In the genomic region with DNA sequence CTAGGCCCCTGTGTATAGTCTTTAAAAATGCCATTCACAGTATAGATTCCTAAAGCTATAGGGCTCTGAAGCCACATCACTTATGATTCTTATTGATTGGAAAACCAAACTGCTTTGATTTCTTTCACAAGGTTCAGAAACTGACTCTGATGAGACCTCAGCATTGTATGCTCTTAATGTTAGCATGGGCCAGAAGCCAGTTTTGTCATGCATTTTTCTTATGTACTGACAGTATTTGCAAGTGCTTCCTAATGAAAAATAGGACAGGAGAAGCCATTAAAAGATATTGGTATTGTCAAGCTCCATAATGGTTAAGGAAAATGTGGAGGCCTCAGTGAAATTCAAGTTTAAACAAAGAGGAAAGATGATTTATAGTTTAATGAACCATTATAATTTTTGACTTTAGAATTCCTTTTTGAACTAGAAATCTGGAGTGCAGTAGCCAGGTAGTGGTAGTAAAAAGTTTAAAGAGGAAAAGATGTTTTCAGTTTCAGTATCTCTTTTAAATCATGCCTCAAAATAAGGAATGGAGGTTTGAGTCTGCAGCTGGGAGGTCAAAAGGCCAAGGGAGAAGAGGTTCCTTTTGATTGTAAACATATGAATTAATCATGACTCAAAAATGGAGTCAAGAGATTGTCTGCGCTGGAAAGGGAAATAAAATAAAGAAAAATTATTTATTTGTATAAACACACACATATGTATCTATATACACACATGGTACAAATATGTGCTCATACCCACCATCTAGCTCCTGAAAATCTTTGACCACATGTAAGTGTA, we compare ENCODE assay signal across 1 cellular context.
TF ChIP-seq lines count a peak whose summit lies in the region.

No MANE protein-coding gene starts in this region.

TF ChIP-seq in neural cell, 6 proteins besides CTCF, POLR2A, EP300 and RAD21 (continued from another document):
- TF ChIP-seq, protein P1, sequence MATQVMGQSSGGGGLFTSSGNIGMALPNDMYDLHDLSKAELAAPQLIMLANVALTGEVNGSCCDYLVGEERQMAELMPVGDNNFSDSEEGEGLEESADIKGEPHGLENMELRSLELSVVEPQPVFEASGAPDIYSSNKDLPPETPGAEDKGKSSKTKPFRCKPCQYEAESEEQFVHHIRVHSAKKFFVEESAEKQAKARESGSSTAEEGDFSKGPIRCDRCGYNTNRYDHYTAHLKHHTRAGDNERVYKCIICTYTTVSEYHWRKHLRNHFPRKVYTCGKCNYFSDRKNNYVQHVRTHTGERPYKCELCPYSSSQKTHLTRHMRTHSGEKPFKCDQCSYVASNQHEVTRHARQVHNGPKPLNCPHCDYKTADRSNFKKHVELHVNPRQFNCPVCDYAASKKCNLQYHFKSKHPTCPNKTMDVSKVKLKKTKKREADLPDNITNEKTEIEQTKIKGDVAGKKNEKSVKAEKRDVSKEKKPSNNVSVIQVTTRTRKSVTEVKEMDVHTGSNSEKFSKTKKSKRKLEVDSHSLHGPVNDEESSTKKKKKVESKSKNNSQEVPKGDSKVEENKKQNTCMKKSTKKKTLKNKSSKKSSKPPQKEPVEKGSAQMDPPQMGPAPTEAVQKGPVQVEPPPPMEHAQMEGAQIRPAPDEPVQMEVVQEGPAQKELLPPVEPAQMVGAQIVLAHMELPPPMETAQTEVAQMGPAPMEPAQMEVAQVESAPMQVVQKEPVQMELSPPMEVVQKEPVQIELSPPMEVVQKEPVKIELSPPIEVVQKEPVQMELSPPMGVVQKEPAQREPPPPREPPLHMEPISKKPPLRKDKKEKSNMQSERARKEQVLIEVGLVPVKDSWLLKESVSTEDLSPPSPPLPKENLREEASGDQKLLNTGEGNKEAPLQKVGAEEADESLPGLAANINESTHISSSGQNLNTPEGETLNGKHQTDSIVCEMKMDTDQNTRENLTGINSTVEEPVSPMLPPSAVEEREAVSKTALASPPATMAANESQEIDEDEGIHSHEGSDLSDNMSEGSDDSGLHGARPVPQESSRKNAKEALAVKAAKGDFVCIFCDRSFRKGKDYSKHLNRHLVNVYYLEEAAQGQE (IDR thresholded peaks at IDR 0.05; ENCODE audit: borderline replicate concordance): no peak
- no peak for TF ChIP-seq TAF1 (IDR thresholded peaks at IDR 0.05; ENCODE audit: low read depth)
- no peak for TF ChIP-seq MXI1 (conservative IDR thresholded peaks at IDR 0.05; ENCODE audit: poor library complexity, severe bottlenecking)
